Comparison of ENCODE assay signal across 8 cellular contexts in the genomic region with DNA sequence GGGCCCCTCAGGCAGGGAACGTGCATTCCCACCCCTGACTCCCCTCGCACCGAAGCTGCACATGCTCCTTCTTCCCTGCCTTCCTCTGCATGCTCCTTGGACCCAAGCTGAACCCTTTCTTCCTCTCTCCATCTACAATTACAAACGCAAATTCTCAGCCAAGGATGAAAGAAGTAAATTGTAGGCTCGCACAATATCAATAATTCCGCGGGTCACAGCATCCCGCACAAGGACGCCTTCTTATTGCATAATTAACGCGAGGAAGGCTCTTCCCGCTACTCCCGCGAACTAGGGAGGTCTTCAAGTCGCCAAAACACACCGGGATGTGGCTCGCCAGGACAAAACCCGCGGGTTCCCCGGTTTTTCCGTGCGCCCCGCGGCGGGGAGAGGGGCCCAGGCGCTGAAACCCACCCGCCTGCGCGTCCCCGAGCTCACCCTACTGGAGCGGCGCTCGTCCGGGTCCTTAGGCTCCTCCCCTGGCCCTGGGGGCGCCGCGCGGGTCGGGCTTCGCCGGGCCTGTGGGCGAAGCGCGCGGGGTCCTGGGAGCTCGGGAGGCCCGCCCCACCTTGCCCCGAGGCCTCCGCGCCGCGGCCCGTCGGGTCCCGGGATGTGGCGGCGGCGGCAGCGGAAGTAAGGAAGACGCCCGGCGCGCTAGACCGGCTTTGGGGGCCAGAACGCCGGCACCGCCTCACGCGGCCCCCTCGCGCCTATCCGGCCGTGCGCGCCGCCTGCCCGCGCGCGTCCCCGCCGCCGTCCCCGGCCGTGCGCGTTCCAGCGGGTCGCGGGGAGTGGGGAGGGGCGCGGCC. TPM values are rescaled to one million over a fixed set of nuclear protein-coding genes. Genes with fewer than 3 reads are reported as not detected.
A peak's percentile ranks its signal among the peaks of the same experiment; 100 is the strongest.
DNase-seq lines count a peak whose midpoint lies in the region; ATAC-seq and TF ChIP-seq lines count a peak whose summit lies in the region.

A gene with protein sequence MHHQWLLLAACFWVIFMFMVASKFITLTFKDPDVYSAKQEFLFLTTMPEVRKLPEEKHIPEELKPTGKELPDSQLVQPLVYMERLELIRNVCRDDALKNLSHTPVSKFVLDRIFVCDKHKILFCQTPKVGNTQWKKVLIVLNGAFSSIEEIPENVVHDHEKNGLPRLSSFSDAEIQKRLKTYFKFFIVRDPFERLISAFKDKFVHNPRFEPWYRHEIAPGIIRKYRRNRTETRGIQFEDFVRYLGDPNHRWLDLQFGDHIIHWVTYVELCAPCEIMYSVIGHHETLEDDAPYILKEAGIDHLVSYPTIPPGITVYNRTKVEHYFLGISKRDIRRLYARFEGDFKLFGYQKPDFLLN (minus strand): TSS at position 730 of the 806 bp plus-strand sequence. CDS start 10,993 bp downstream, outside the sequence.

- H3K36me3 ChIP-seq in A673 (ENCODE audit: insufficient read depth, low read length, poor library complexity, severe bottlenecking): no peaks in the 10 kb centered on the region

- in situ Hi-C loops in endometrial microvascular endothelial cells (cut with HindIII; ENCODE audit: inconsistent ontology term, low pct_unique_long_range_greater_than_20kb, low sequenced_read_pairs): no loop called here

- CTCF ChIA-PET in A673 (lab: Charles Lee): no interaction called here
- CTCF ChIA-PET in activated CD8-positive, alpha-beta memory T cell treated with anti-CD3 and anti-CD28 coated beads, Interleukin-2, amount 10 ng/mL, durations not matched to agents 7 days and 5 days (lab: Charles Lee): interaction anchor here (1.8 kb wide), 1 partner anchor 9 kb away, joined by 3 read pairs; no protein-coding TSS in a partner anchor

- no peak for TF ChIP-seq CTCF in A673 (conservative IDR thresholded peaks at IDR 0.05; ENCODE audit: low read depth, low read length)

- peak; percentile 71 for DNase-seq in A673 (ENCODE audit: low spot score)
- peak; percentile 43 to 85 for DNase-seq in NCI-H526 (lab: John Stamatoyannopoulos, UW)
- DNase-seq in activated CD8-positive, alpha-beta memory T cell treated with anti-CD3 and anti-CD28 coated beads, Interleukin-2, amount 10 ng/mL, durations not matched to agents 7 days and 5 days: peak; percentile 66
- DNase-seq in midbrain (lab: John Stamatoyannopoulos, UW): peak; percentile 64
- DNase-seq in stimulated activated CD8-positive, alpha-beta memory T cell treated with anti-CD3 and anti-CD28 coated beads, Interleukin-2, amount 100 ng/mL, for 1 hour (ENCODE audit: low read depth in 2 of 2): peak; percentile 18 to 21

- H3K4me3 ChIP-seq in A673 (ENCODE audit: low read depth, low read length, poor library complexity, severe bottlenecking): peak within 1 kb of the TSS; percentile 76

- TF ChIP-seq POLR2A in GM18526 (IDR thresholded peaks at IDR 0.05; ENCODE audit: extremely low read depth, insufficient read length): peak; percentile 45

- no peaks in the 10 kb centered on the region for H3K27me3 ChIP-seq in A673 (replicated peaks; ENCODE audit: insufficient read depth, low read depth, low read length, poor library complexity)

- no peaks in the 10 kb centered on the region for H3K27me3 Mint-ChIP-seq in activated CD8-positive, alpha-beta memory T cell treated with anti-CD3 and anti-CD28 coated beads, Interleukin-2, amount 10 ng/mL, durations not matched to agents 7 days and 5 days

- no TSS peak for BruUV-seq in A673 (replicated peaks; lab: Mats Ljungman, UMichigan)

- peak within 1 kb of the TSS; percentile 72 for H3K27ac Mint-ChIP-seq in activated CD8-positive, alpha-beta memory T cell treated with anti-CD3 and anti-CD28 coated beads, Interleukin-2, amount 10 ng/mL, durations not matched to agents 7 days and 5 days

- H3K9me3 Mint-ChIP-seq in activated CD8-positive, alpha-beta memory T cell treated with anti-CD3 and anti-CD28 coated beads, Interleukin-2, amount 10 ng/mL, durations not matched to agents 7 days and 5 days (ENCODE audit: low read depth): no peaks in the 10 kb centered on the region

- POLR2A ChIA-PET in A673 (lab: Charles Lee; ENCODE audit: low non-redundant PET): no interaction called here

- peak within 1 kb of the TSS; percentile 62 for H3K27ac ChIP-seq in A673 (ENCODE audit: low read depth, low read length, poor library complexity, severe bottlenecking)

- intact Hi-C loops in A673 (cut with micrococcal nuclease; ENCODE audit: unreplicated experiment): no loop called here

- peak; percentile 85 for ATAC-seq in HG03095 (IDR thresholded peaks at IDR 0.05; ENCODE audit: unreplicated experiment)
- peak; percentile 96 for ATAC-seq in activated CD8-positive, alpha-beta memory T cell treated with anti-CD3 and anti-CD28 coated beads, Interleukin-2, amount 10 ng/mL, durations not matched to agents 7 days and 5 days

- H3K9me3 ChIP-seq in A673 (ENCODE audit: low read depth, low read length, poor library complexity, severe bottlenecking): no peaks in the 10 kb centered on the region

- H3K4me1 ChIP-seq in A673 (ENCODE audit: insufficient read depth, low read length, poor library complexity, severe bottlenecking): peaks cover 11% of the 10 kb centered on the region

- peak within 1 kb of the TSS; percentile 83 for H3K4me3 Mint-ChIP-seq in activated CD8-positive, alpha-beta memory T cell treated with anti-CD3 and anti-CD28 coated beads, Interleukin-2, amount 10 ng/mL, durations not matched to agents 7 days and 5 days

- H3K36me3 Mint-ChIP-seq in activated CD8-positive, alpha-beta memory T cell treated with anti-CD3 and anti-CD28 coated beads, Interleukin-2, amount 10 ng/mL, durations not matched to agents 7 days and 5 days: no peaks in the 10 kb centered on the region

- peaks cover 25% of the 10 kb centered on the region for H3K4me1 Mint-ChIP-seq in activated CD8-positive, alpha-beta memory T cell treated with anti-CD3 and anti-CD28 coated beads, Interleukin-2, amount 10 ng/mL, durations not matched to agents 7 days and 5 days

RNA-seq across cellular contexts. Expression of the gene that starts here (rescaled TPM):
- total RNA-seq in A673 (2021) (10.9 and 11.3 TPM in 2 replicates), endometrial microvascular endothelial cells (ENCODE audit: inconsistent ontology term) (28.3 TPM)
- total RNA-seq in activated CD8-positive, alpha-beta memory T cell treated with anti-CD3 and anti-CD28 coated beads, Interleukin-2, amount 10 ng/mL, durations not matched to agents 7 days and 5 days: 10 to 100 TPM in 1 of 2 experiments, 1 to 10 TPM in 1; 8.5 to 14.8 TPM

Comparison
In these comparisons a context has a peak if more than half of its experiments do, and no peak if none do; other contexts are left out.
1. Peak in every context shown above with its lines: DNase-seq, ATAC-seq, H3K4me3 ChIP-seq and H3K27ac ChIP-seq.
2. DNase-seq: peak in every context shown above with its lines; median percentile 71 in A673; 66 in activated CD8-positive, alpha-beta memory T cell treated with anti-CD3 and anti-CD28 coated beads, Interleukin-2, amount 10 ng/mL, durations not matched to agents 7 days and 5 days; 64 in NCI-H526; 64 in midbrain; 20 in stimulated activated CD8-positive, alpha-beta memory T cell treated with anti-CD3 and anti-CD28 coated beads, Interleukin-2, amount 100 ng/mL, for 1 hour.